ENCODE assay signal across 37 cellular contexts in genomic region chr10:113613427-113613826, GRCh38. TPM values are rescaled to one million over a fixed set of nuclear protein-coding genes. Genes with fewer than 3 reads are reported as not detected.
"Had no signal": no experiment of that assay in that cellular context is flagged by ENCODE, and none has a peak within 500 bp of the region (broad histone marks: within the 10 kb centered on the region; RNA-seq: fewer than 3 reads in every experiment).

No MANE protein-coding gene starts in this region.

- H3K27ac ChIP-seq: brain microvascular endothelial cell, esophagus muscularis mucosa, foreskin keratinocyte, gastroesophageal sphincter, WERI-Rb-1 had no signal

- H3K4me3 Mint-ChIP-seq: activated B cell treated with CpG ODN at 0.5 μM for 24 hours; activated CD4-positive, alpha-beta memory T cell treated with anti-CD3 and anti-CD28 coated beads for 36 hours; activated CD4-positive, alpha-beta T cell treated with anti-CD3 and anti-CD28 coated beads for 36 hours; activated CD4-positive, alpha-beta T cell treated with anti-CD3 and anti-CD28 coated beads, Interleukin-2, amount 10 ng/mL, durations not matched to agents 24 days and 14 days; activated CD8-positive, alpha-beta T cell treated with anti-CD3 and anti-CD28 coated beads, Interleukin-2, amount 10 ng/mL, durations not matched to agents 7 days and 5 days; activated naive CD4-positive, alpha-beta T cell treated with anti-CD3 and anti-CD28 coated beads, Interleukin-2, amount 10 ng/mL, durations not matched to agents 7 days and 5 days; activated naive CD8-positive, alpha-beta T cell; activated T-cell treated with anti-CD3 and anti-CD28 coated beads, Interleukin-2, amount 50 U/mL, for 24 hours; activated T-cell treated with anti-CD3 and anti-CD28 coated beads, Interleukin-2, amount 50 U/mL, for 72 hours; effector memory CD8-positive, alpha-beta T cell; T-helper 17 cell; T-helper 2 cell treated with Interferon-gamma antibody and Interleukin-4, amounts not matched to agents 5 μg/mL and 100 μg/mL, for 36 hours had no signal

- H3K27ac Mint-ChIP-seq: activated B cell treated with CpG ODN at 0.5 μM for 24 hours; activated CD4-positive, alpha-beta memory T cell treated with anti-CD3 and anti-CD28 coated beads for 36 hours; activated CD4-positive, alpha-beta T cell treated with anti-CD3 and anti-CD28 coated beads for 36 hours; activated CD4-positive, alpha-beta T cell treated with anti-CD3 and anti-CD28 coated beads, Interleukin-2, amount 10 ng/mL, durations not matched to agents 24 days and 14 days; activated CD8-positive, alpha-beta T cell treated with anti-CD3 and anti-CD28 coated beads, Interleukin-2, amount 10 ng/mL, durations not matched to agents 7 days and 5 days; activated naive CD4-positive, alpha-beta T cell treated with anti-CD3 and anti-CD28 coated beads, Interleukin-2, amount 10 ng/mL, durations not matched to agents 7 days and 5 days; activated naive CD8-positive, alpha-beta T cell; activated T-cell treated with anti-CD3 and anti-CD28 coated beads, Interleukin-2, amount 50 U/mL, for 24 hours; activated T-cell treated with anti-CD3 and anti-CD28 coated beads, Interleukin-2, amount 50 U/mL, for 72 hours; effector memory CD8-positive, alpha-beta T cell; T-helper 17 cell; T-helper 2 cell treated with Interferon-gamma antibody and Interleukin-4, amounts not matched to agents 5 μg/mL and 100 μg/mL, for 36 hours had no signal

- H3K36me3 ChIP-seq: brain microvascular endothelial cell, gastroesophageal sphincter, WERI-Rb-1 had no signal

- ATAC-seq: activated CD4-positive, alpha-beta T cell treated with anti-CD3 and anti-CD28 coated beads for 36 hours; activated CD4-positive, CD25-positive, alpha-beta regulatory T cell treated with anti-CD3 and anti-CD28 coated beads, Interleukin-2, amount 50 U/mL, for 24 hours; activated CD8-positive, alpha-beta T cell treated with anti-CD3 and anti-CD28 coated beads, Interleukin-2, amount 10 ng/mL, durations not matched to agents 7 days and 5 days; activated T-cell treated with anti-CD3 and anti-CD28 coated beads, Interleukin-2, amount 50 U/mL, for 72 hours; effector memory CD8-positive, alpha-beta T cell; foreskin keratinocyte; gastroesophageal sphincter; heart right ventricle; T-helper 17 cell had no signal

- H3K36me3 Mint-ChIP-seq: activated CD4-positive, alpha-beta memory T cell treated with anti-CD3 and anti-CD28 coated beads for 36 hours; activated naive CD4-positive, alpha-beta T cell treated with anti-CD3 and anti-CD28 coated beads, Interleukin-2, amount 10 ng/mL, durations not matched to agents 7 days and 5 days; activated naive CD8-positive, alpha-beta T cell had no signal

- H3K9me3 Mint-ChIP-seq: activated B cell treated with CpG ODN at 0.5 μM for 24 hours; activated CD4-positive, alpha-beta memory T cell treated with anti-CD3 and anti-CD28 coated beads for 36 hours; activated CD4-positive, alpha-beta T cell treated with anti-CD3 and anti-CD28 coated beads, Interleukin-2, amount 10 ng/mL, durations not matched to agents 24 days and 14 days; activated naive CD4-positive, alpha-beta T cell treated with anti-CD3 and anti-CD28 coated beads, Interleukin-2, amount 10 ng/mL, durations not matched to agents 7 days and 5 days; activated T-cell treated with anti-CD3 and anti-CD28 coated beads, Interleukin-2, amount 50 U/mL, for 24 hours; activated T-cell treated with anti-CD3 and anti-CD28 coated beads, Interleukin-2, amount 50 U/mL, for 72 hours; effector memory CD8-positive, alpha-beta T cell; T-helper 2 cell treated with Interferon-gamma antibody and Interleukin-4, amounts not matched to agents 5 μg/mL and 100 μg/mL, for 36 hours had no signal

- H3K4me3 ChIP-seq: esophagus muscularis mucosa, gastroesophageal sphincter, heart right ventricle had no signal

- H3K27me3 ChIP-seq: brain microvascular endothelial cell had no signal

- H3K4me1 ChIP-seq: foreskin keratinocyte had no signal

- H3K4me1 Mint-ChIP-seq: activated B cell treated with CpG ODN at 0.5 μM for 24 hours; activated CD4-positive, alpha-beta T cell treated with anti-CD3 and anti-CD28 coated beads for 36 hours; activated CD4-positive, alpha-beta T cell treated with anti-CD3 and anti-CD28 coated beads, Interleukin-2, amount 10 ng/mL, durations not matched to agents 24 days and 14 days; activated naive CD4-positive, alpha-beta T cell treated with anti-CD3 and anti-CD28 coated beads, Interleukin-2, amount 10 ng/mL, durations not matched to agents 7 days and 5 days had no signal

- H3K9me3 ChIP-seq: esophagus muscularis mucosa, gastroesophageal sphincter, heart right ventricle had no signal

- DNase-seq: activated B cell treated with CpG ODN at 0.5 μM for 24 hours; activated CD4-positive, alpha-beta memory T cell treated with anti-CD3 and anti-CD28 coated beads for 36 hours; activated CD4-positive, alpha-beta T cell treated with anti-CD3 and anti-CD28 coated beads for 36 hours; activated CD4-positive, alpha-beta T cell treated with anti-CD3 and anti-CD28 coated beads, Interleukin-2, amount 10 ng/mL, durations not matched to agents 24 days and 14 days; activated CD8-positive, alpha-beta memory T cell treated with anti-CD3 and anti-CD28 coated beads, Interleukin-2, amount 50 U/mL, for 48 hours; activated CD8-positive, alpha-beta T cell treated with anti-CD3 and anti-CD28 coated beads, Interleukin-2, amount 10 ng/mL, durations not matched to agents 7 days and 5 days; activated gamma-delta T cell; activated naive CD4-positive, alpha-beta T cell; activated naive CD4-positive, alpha-beta T cell treated with anti-CD3 and anti-CD28 coated beads, Interleukin-2, amount 10 ng/mL, durations not matched to agents 7 days and 5 days; activated T-cell treated with anti-CD3 and anti-CD28 coated beads for 4 hours; activated T-cell treated with anti-CD3 and anti-CD28 coated beads, Interleukin-2, amount 50 U/mL, for 24 hours; activated T-cell treated with anti-CD3 and anti-CD28 coated beads, Interleukin-2, amount 50 U/mL, for 72 hours; amniotic stem cell; anterior cingulate cortex; brain microvascular endothelial cell; caudate nucleus; cortex of kidney; dermis blood vessel endothelial cell; effector CD4-positive, alpha-beta T cell; effector memory CD8-positive, alpha-beta T cell; erythroblast; foreskin keratinocyte; heart right ventricle; T-helper 1 cell; T-helper 17 cell; T1000; WERI-Rb-1 had no signal

RNA-seq across cellular contexts. Expression of gene NRAP, which starts 50.4 kb away (rescaled TPM):
- total RNA-seq: activated B cell treated with CpG ODN at 0.5 μM for 24 hours; activated CD4-positive, alpha-beta memory T cell treated with anti-CD3 and anti-CD28 coated beads for 36 hours; activated CD4-positive, alpha-beta T cell treated with anti-CD3 and anti-CD28 coated beads for 36 hours; activated CD4-positive, alpha-beta T cell treated with anti-CD3 and anti-CD28 coated beads, Interleukin-2, amount 10 ng/mL, durations not matched to agents 24 days and 14 days; activated CD8-positive, alpha-beta memory T cell treated with anti-CD3 and anti-CD28 coated beads for 36 hours; activated CD8-positive, alpha-beta T cell treated with anti-CD3 and anti-CD28 coated beads, Interleukin-2, amount 10 ng/mL, durations not matched to agents 7 days and 5 days; activated T-cell treated with anti-CD3 and anti-CD28 coated beads, Interleukin-2, amount 50 U/mL, for 72 hours; astrocyte; bronchial epithelial cell; chondrocyte; dermis blood vessel endothelial cell; esophagus muscularis mucosa; foreskin keratinocyte; glomerular endothelial cell; T-helper 17 cell had no signal
